Comparison of ENCODE assay signal across 9 cellular contexts in genomic region chr4:159048166-159048886, GRCh38. TPM values are rescaled to one million over a fixed set of nuclear protein-coding genes. Genes with fewer than 3 reads are reported as not detected.
DNase-seq lines count a peak whose midpoint lies in the region; ATAC-seq and TF ChIP-seq lines count a peak whose summit lies in the region.
"Had no signal": no experiment of that assay in that cellular context is flagged by ENCODE, and none has a peak within 500 bp of the region (broad histone marks: within the 10 kb centered on the region; RNA-seq: fewer than 3 reads in every experiment).

No MANE protein-coding gene starts in this region.

- POLR2A ChIA-PET in PC-3 (lab: Charles Lee; ENCODE audit: unreplicated experiment), result no interaction called here
- POLR2A ChIA-PET in activated CD4-positive, alpha-beta memory T cell treated with anti-CD3 and anti-CD28 coated beads for 36 hours (lab: Charles Lee), result no interaction called here

- H3K27ac Mint-ChIP-seq in Calu3 (ENCODE audit: unreplicated experiment), result no peak overlapping the region
- no peak overlapping the region for H3K27ac Mint-ChIP-seq in neural progenitor cell
- H3K27ac Mint-ChIP-seq in activated CD4-positive, alpha-beta memory T cell treated with anti-CD3 and anti-CD28 coated beads for 36 hours, result no peak overlapping the region
- H3K27ac Mint-ChIP-seq: activated B cell treated with CpG ODN at 0.5 μM for 24 hours had no signal

- peak overlapping the region; percentile 29 for H3K4me3 Mint-ChIP-seq in Calu3 (ENCODE audit: low read depth, unreplicated experiment)
- no peak overlapping the region for H3K4me3 Mint-ChIP-seq in neural progenitor cell
- H3K4me3 Mint-ChIP-seq in activated CD4-positive, alpha-beta memory T cell treated with anti-CD3 and anti-CD28 coated beads for 36 hours, result no peak overlapping the region
- H3K4me3 Mint-ChIP-seq: activated B cell treated with CpG ODN at 0.5 μM for 24 hours had no signal

- peak; percentile 64 for ATAC-seq in PC-3
- ATAC-seq in GM21360 (IDR thresholded peaks at IDR 0.05; ENCODE audit: unreplicated experiment), result no peak
- ATAC-seq in HG02763 (IDR thresholded peaks at IDR 0.05; ENCODE audit: unreplicated experiment), result no peak
- ATAC-seq in GM18868 (IDR thresholded peaks at IDR 0.05; ENCODE audit: unreplicated experiment), result no peak

- intact Hi-C loops in Calu3 (cut with micrococcal nuclease; ENCODE audit: unreplicated experiment), result loop anchor here (5.0 kb wide), 1 partner anchor 59 kb away; no protein-coding TSS in a partner anchor
- intact Hi-C loops in PC-3 (cut with micrococcal nuclease), result no loop called here
- intact Hi-C loops in activated CD4-positive, alpha-beta memory T cell treated with anti-CD3 and anti-CD28 coated beads for 36 hours (cut with micrococcal nuclease), result no loop called here

- CTCF ChIA-PET in Calu3 (lab: Charles Lee) (no interaction called here), PC-3 (lab: Charles Lee) (no interaction called here)
- CTCF ChIA-PET in activated CD4-positive, alpha-beta memory T cell treated with anti-CD3 and anti-CD28 coated beads for 36 hours (lab: Charles Lee), result interaction anchor here (1.2 kb wide), 1 partner anchor 31 kb away, joined by 3 read pairs; no protein-coding TSS in a partner anchor

- no peaks in the 10 kb centered on the region for H3K79me2 ChIP-seq in PC-3 (ENCODE audit: low read length)
- H3K79me2 ChIP-seq in neural progenitor cell (ENCODE audit: low read depth), result no peaks in the 10 kb centered on the region

- H3K27me3 Mint-ChIP-seq in Calu3 (ENCODE audit: unreplicated experiment) (no peaks in the 10 kb centered on the region), neural progenitor cell (ENCODE audit: insufficient read depth, low read depth) (peaks cover 4% of the 10 kb centered on the region)
- peaks cover 8% of the 10 kb centered on the region for H3K27me3 Mint-ChIP-seq in activated CD4-positive, alpha-beta memory T cell treated with anti-CD3 and anti-CD28 coated beads for 36 hours

- H3K9me2 ChIP-seq in PC-3 (replicated peaks; ENCODE audit: low read length), result no peaks in the 10 kb centered on the region

- DNase-seq in Calu3, result peak; percentile 50
- peak; percentile 34 for DNase-seq in PC-3
- DNase-seq in fibroblast of pulmonary artery (ENCODE audit: low read depth), result peak; percentile 87
- peak; percentile 57 for DNase-seq in neural progenitor cell (ENCODE audit: low spot score)
- DNase-seq in activated CD4-positive, alpha-beta memory T cell treated with anti-CD3 and anti-CD28 coated beads for 36 hours, result no peak
- DNase-seq: activated B cell treated with CpG ODN at 0.5 μM for 24 hours had no signal

- H3K9me3 ChIP-seq in PC-3 (ENCODE audit: low read length) (no peaks in the 10 kb centered on the region), neural progenitor cell (ENCODE audit: low read depth) (no peaks in the 10 kb centered on the region)

- H2AFZ ChIP-seq in PC-3 (ENCODE audit: low read length), result peak overlapping the region; percentile 72
- peak overlapping the region; percentile 61 for H2AFZ ChIP-seq in neural progenitor cell (replicated peaks)

- no peak for TF ChIP-seq CTCF in Calu3 (IDR thresholded peaks at IDR 0.05; ENCODE audit: unreplicated experiment)
- no peak for TF ChIP-seq CTCF in PC-3 (conservative IDR thresholded peaks at IDR 0.05; ENCODE audit: low read depth, low read length)
- TF ChIP-seq CTCF in fibroblast of pulmonary artery (IDR thresholded peaks at IDR 0.05; ENCODE audit: low read length, missing control alignments), result no peak
- TF ChIP-seq CTCF in neural progenitor cell (IDR thresholded peaks at IDR 0.05), result no peak

- H4K20me1 ChIP-seq in PC-3 (ENCODE audit: low read length) (no peaks in the 10 kb centered on the region), neural progenitor cell (ENCODE audit: low read depth) (no peaks in the 10 kb centered on the region)

- H3K36me3 Mint-ChIP-seq in Calu3 (ENCODE audit: insufficient read depth, unreplicated experiment) (no peaks in the 10 kb centered on the region), neural progenitor cell (no peaks in the 10 kb centered on the region)
- H3K36me3 Mint-ChIP-seq in activated CD4-positive, alpha-beta memory T cell treated with anti-CD3 and anti-CD28 coated beads for 36 hours, result no peaks in the 10 kb centered on the region

- H3K9ac ChIP-seq in PC-3 (ENCODE audit: low read length) (no peak overlapping the region), neural progenitor cell (no peak overlapping the region)

- peak overlapping the region; percentile 73 for H3K4me2 ChIP-seq in PC-3 (ENCODE audit: low read length)
- H3K4me2 ChIP-seq in neural progenitor cell, result peak overlapping the region; percentile 44

- no peak overlapping the region for H3K27ac ChIP-seq in PC-3 (ENCODE audit: low read length)
- H3K27ac ChIP-seq in neural progenitor cell, result no peak overlapping the region

- H3F3A ChIP-seq in PC-3 (ENCODE audit: low read length, unreplicated experiment) (no peaks in the 10 kb centered on the region), neural progenitor cell (ENCODE audit: low read depth) (peaks cover 9% of the 10 kb centered on the region)

- H3K4me3 ChIP-seq in PC-3 (ENCODE audit: low read length), result peak overlapping the region; percentile 58
- peak overlapping the region; percentile 32 for H3K4me3 ChIP-seq in fibroblast of pulmonary artery (replicated peaks; ENCODE audit: low read depth, low read length)
- no peak overlapping the region for H3K4me3 ChIP-seq in neural progenitor cell

- H3K36me3 ChIP-seq in PC-3 (ENCODE audit: low read depth, low read length) (no peaks in the 10 kb centered on the region), neural progenitor cell (no peaks in the 10 kb centered on the region)

- no TSS peak for BruUV-seq in Calu3 (replicated peaks; lab: Mats Ljungman, UMichigan)
- BruUV-seq in PC-3 (replicated peaks; lab: Mats Ljungman, UMichigan), result no TSS peak

- H3K27me3 ChIP-seq in PC-3 (ENCODE audit: low read length) (no peaks in the 10 kb centered on the region), neural progenitor cell (no peaks in the 10 kb centered on the region)

- H3K9me3 Mint-ChIP-seq in Calu3 (ENCODE audit: low read depth, unreplicated experiment) (no peaks in the 10 kb centered on the region), neural progenitor cell (no peaks in the 10 kb centered on the region)
- H3K9me3 Mint-ChIP-seq in activated CD4-positive, alpha-beta memory T cell treated with anti-CD3 and anti-CD28 coated beads for 36 hours, result no peaks in the 10 kb centered on the region
- H3K9me3 Mint-ChIP-seq: activated B cell treated with CpG ODN at 0.5 μM for 24 hours had no signal

- no peaks in the 10 kb centered on the region; the same call in 1 of the 2 replicates for H3K4me1 ChIP-seq in PC-3 (ENCODE audit: insufficient read depth, low read length)
- H3K4me1 ChIP-seq in neural progenitor cell, result peaks cover 28% of the 10 kb centered on the region

- H3K4me1 Mint-ChIP-seq in Calu3 (ENCODE audit: low read depth, unreplicated experiment) (peaks cover 17% of the 10 kb centered on the region), neural progenitor cell (peaks cover 26% of the 10 kb centered on the region)
- H3K4me1 Mint-ChIP-seq in activated CD4-positive, alpha-beta memory T cell treated with anti-CD3 and anti-CD28 coated beads for 36 hours (ENCODE audit: low read depth), result peaks cover 19% of the 10 kb centered on the region

RNA-seq across cellular contexts. Expression of gene RAPGEF2, which starts 54.6 kb away (rescaled TPM):
- total RNA-seq in Calu3 (2022) (23.8 and 27.9 TPM in 2 replicates), PC-3 (2014; rRNA removed) (21.2 and 21.7 TPM in 2 replicates), neural progenitor cell (ENCODE audit: low replicate concordance) (49.5 and 70.4 TPM in 2 replicates)
- total RNA-seq in activated CD4-positive, alpha-beta memory T cell treated with anti-CD3 and anti-CD28 coated beads for 36 hours, result 10 to 100 TPM; 18.6 to 22.0 TPM
